ENCODE assay signal across 1 cellular context in the genomic region with DNA sequence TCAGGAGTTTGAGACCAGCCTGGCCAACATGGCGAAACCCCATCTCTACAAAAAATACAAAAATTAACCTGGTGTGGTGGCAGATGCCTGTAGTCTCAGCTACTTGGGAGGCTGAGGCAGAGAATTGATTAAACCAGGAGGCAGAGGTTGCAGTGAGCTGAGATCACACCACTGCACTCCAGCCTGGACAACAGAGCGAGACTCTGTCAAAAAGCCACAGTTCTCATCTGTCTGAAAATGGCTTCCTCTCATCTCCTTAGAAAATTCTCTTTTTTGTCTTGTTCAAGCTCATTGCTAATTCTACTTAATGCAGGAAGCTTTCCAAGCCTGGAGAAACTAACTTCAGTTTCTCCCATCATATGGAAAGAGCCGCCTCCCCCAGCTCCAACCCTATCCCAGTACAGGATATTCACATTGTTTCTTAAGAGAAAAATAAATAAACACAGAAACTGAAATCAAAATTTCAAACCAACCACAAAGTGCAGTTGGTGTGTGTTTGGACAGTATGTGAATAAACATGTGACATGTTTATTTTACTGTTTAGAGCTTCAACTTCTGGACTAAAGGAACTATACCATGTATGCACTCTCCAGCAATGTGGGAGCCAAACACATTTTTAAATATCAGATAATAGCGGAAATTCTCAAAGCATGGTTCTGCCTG.
TF ChIP-seq lines count a peak whose summit lies in the region.

No MANE protein-coding gene starts in this region.

TF ChIP-seq in SK-N-SH treated with all-trans-retinoic acid at 6 μM for 48 hours, 23 proteins besides CTCF, POLR2A, EP300 and RAD21 (continued from another document):
- TF ChIP-seq, protein P1, sequence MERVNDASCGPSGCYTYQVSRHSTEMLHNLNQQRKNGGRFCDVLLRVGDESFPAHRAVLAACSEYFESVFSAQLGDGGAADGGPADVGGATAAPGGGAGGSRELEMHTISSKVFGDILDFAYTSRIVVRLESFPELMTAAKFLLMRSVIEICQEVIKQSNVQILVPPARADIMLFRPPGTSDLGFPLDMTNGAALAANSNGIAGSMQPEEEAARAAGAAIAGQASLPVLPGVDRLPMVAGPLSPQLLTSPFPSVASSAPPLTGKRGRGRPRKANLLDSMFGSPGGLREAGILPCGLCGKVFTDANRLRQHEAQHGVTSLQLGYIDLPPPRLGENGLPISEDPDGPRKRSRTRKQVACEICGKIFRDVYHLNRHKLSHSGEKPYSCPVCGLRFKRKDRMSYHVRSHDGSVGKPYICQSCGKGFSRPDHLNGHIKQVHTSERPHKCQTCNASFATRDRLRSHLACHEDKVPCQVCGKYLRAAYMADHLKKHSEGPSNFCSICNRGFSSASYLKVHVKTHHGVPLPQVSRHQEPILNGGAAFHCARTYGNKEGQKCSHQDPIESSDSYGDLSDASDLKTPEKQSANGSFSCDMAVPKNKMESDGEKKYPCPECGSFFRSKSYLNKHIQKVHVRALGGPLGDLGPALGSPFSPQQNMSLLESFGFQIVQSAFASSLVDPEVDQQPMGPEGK (CRISPR knock-in tag; IDR thresholded peaks at IDR 0.05; ENCODE audit: borderline replicate concordance), result no peak
- no peak for TF ChIP-seq BACH2 (CRISPR knock-in tag; IDR thresholded peaks at IDR 0.05; ENCODE audit: borderline replicate concordance)
- no peak for TF ChIP-seq RARB (CRISPR knock-in tag; IDR thresholded peaks at IDR 0.05)
- TF ChIP-seq ZFP30 (CRISPR knock-in tag; IDR thresholded peaks at IDR 0.05), result no peak
